In genomic region chr3:64392001-64392400, GRCh38 we compare ENCODE assay signal across 14 cellular contexts.
"Had no signal": no experiment of that assay in that cellular context is flagged by ENCODE, and none has a peak within 500 bp of the region (broad histone marks: within the 10 kb centered on the region; RNA-seq: fewer than 3 reads in every experiment).

No MANE protein-coding gene starts in this region.

- H3K36me3 ChIP-seq: cardiac muscle cell, thyroid gland had no signal

- H3K27me3 ChIP-seq: cardiac muscle cell, thyroid gland had no signal

- H3K9ac ChIP-seq: parathyroid adenoma had no signal

- ATAC-seq: stimulated activated memory B cell treated with anti-CD40 and anti-IgM and Interleukin-4, amounts not matched to agents 10 μg/mL and 1 μg/mL and 100 μg/mL, for 72 hours had no signal

- FAIRE-seq: TTC549 had no signal

- H3K4me1 ChIP-seq: parathyroid adenoma, thyroid gland had no signal

- H2AFZ ChIP-seq: parathyroid adenoma had no signal

- DNase-seq: activated CD4-positive, alpha-beta T cell treated with anti-CD3 and anti-CD28 coated beads, Interleukin-2, amount 10 ng/mL, durations not matched to agents 7 days and 5 days; activated CD4-positive, CD25-positive, alpha-beta regulatory T cell; activated CD8-positive, alpha-beta memory T cell treated with anti-CD3 and anti-CD28 coated beads for 24 hours; activated gamma-delta T cell treated with Interleukin-2 at 50 U/mL for 16 hours; aorta; dorsolateral prefrontal cortex; endodermal cell; naive B cell; T-helper 2 cell; thyroid gland had no signal

- H3K27ac ChIP-seq: cardiac muscle cell, dorsolateral prefrontal cortex, parathyroid adenoma, thyroid gland had no signal

- H3K4me3 ChIP-seq: cardiac muscle cell, dorsolateral prefrontal cortex, thyroid gland had no signal

- H3K9me3 ChIP-seq: thyroid gland had no signal
